27 cellular contexts compared by ENCODE assay signal in genomic region chr22:39686776-39687525, GRCh38.
"Had no signal": no experiment of that assay in that cellular context is flagged by ENCODE, and none has a peak within 500 bp of the region (broad histone marks: within the 10 kb centered on the region; RNA-seq: fewer than 3 reads in every experiment).

No MANE protein-coding gene starts in this region.

- H3K4me3 Mint-ChIP-seq: mesothelial cell of epicardium; nephron; stimulated activated effector memory CD8-positive, alpha-beta T cell treated with anti-CD3 and anti-CD28 coated beads, Interleukin-12 subunit alpha, Interleukin-12 subunit beta, amount 100 ng/mL, for 72 hours; stimulated activated naive CD8-positive, alpha-beta T cell treated with anti-CD3 and anti-CD28 coated beads, Interleukin-15, Interleukin-2, amounts not matched to agents 100 ng/mL and 50 ng/mL, for 24 hours had no signal

- H3K4me3 ChIP-seq: left lung, lung, psoas muscle, skin epidermis, suprapubic skin, thoracic aorta, tibial artery, upper lobe of right lung had no signal

- DNase-seq: hypothalamus; immature natural killer cell; kidney; left colon; mesendoderm; naive thymus-derived CD4-positive, alpha-beta T cell; nucleus accumbens; psoas muscle; stimulated activated CD4-positive, alpha-beta T cell treated with anti-CD3 and anti-CD28 coated beads, Interleukin-12 subunit alpha, Interleukin-12 subunit beta, amount 100 ng/mL, for 4 hours; stimulated activated CD4-positive, alpha-beta T cell treated with anti-CD3 and anti-CD28 coated beads, Interleukin-15, amount 100 ng/mL, for 24 hours; stimulated activated CD4-positive, alpha-beta T cell treated with anti-CD3 and anti-CD28 coated beads, Interleukin-2, amount 100 ng/mL, for 24 hours; stimulated activated CD4-positive, alpha-beta T cell treated with anti-CD3 and anti-CD28 coated beads, Interleukin-4, amount 100 ng/mL, for 1 hour; stimulated activated naive CD4-positive, alpha-beta T cell; tibial artery; trophoblast cell; upper lobe of right lung had no signal

- H3K9me3 Mint-ChIP-seq: immature natural killer cell; nephron; stimulated activated effector memory CD8-positive, alpha-beta T cell treated with anti-CD3 and anti-CD28 coated beads, Interleukin-12 subunit alpha, Interleukin-12 subunit beta, amount 100 ng/mL, for 72 hours; stimulated activated naive CD8-positive, alpha-beta T cell treated with anti-CD3 and anti-CD28 coated beads, Interleukin-15, Interleukin-2, amounts not matched to agents 100 ng/mL and 50 ng/mL, for 24 hours had no signal

- ATAC-seq: left colon; left lung; naive thymus-derived CD4-positive, alpha-beta T cell; psoas muscle; sciatic nerve; stimulated activated effector memory CD8-positive, alpha-beta T cell treated with anti-CD3 and anti-CD28 coated beads, Interleukin-12 subunit alpha, Interleukin-12 subunit beta, amount 100 ng/mL, for 72 hours; upper lobe of right lung had no signal

- H3K36me3 ChIP-seq: left lung, suprapubic skin, thoracic aorta, tibial artery, upper lobe of right lung had no signal

- H3K36me3 Mint-ChIP-seq: immature natural killer cell; mesothelial cell of epicardium; stimulated activated effector memory CD8-positive, alpha-beta T cell treated with anti-CD3 and anti-CD28 coated beads, Interleukin-12 subunit alpha, Interleukin-12 subunit beta, amount 100 ng/mL, for 72 hours had no signal

- H3K27ac ChIP-seq: left lung, parathyroid adenoma, psoas muscle, skin epidermis, suprapubic skin, thoracic aorta, tibial artery, upper lobe of right lung had no signal

- H3K9me3 ChIP-seq: left lung, psoas muscle, suprapubic skin, thoracic aorta, tibial artery, upper lobe of right lung had no signal

- H3K4me1 ChIP-seq: left lung, psoas muscle, upper lobe of right lung had no signal

- H3K27ac Mint-ChIP-seq: immature natural killer cell; mesothelial cell of epicardium; nephron; stimulated activated effector memory CD8-positive, alpha-beta T cell treated with anti-CD3 and anti-CD28 coated beads, Interleukin-12 subunit alpha, Interleukin-12 subunit beta, amount 100 ng/mL, for 72 hours; stimulated activated naive CD8-positive, alpha-beta T cell treated with anti-CD3 and anti-CD28 coated beads, Interleukin-15, Interleukin-2, amounts not matched to agents 100 ng/mL and 50 ng/mL, for 24 hours had no signal

- H2AFZ ChIP-seq: parathyroid adenoma had no signal

- H3K79me2 ChIP-seq: parathyroid adenoma had no signal
